ENCODE assay signal across 7 cellular contexts in genomic region chr6:30212865-30213653, GRCh38. TPM values are rescaled to one million over a fixed set of nuclear protein-coding genes. Genes with fewer than 3 reads are reported as not detected.
DNase-seq lines count a peak whose midpoint lies in the region; ATAC-seq and TF ChIP-seq lines count a peak whose summit lies in the region.

TSS of gene TRIM26 (minus strand) at chr6:30213406. CDS start at chr6:30199103, 14,303 bp downstream.

- TF ChIP-seq CTCF in hepatocyte (IDR thresholded peaks at IDR 0.05; ENCODE audit: poor library complexity) = no peak

- H3K4me2 ChIP-seq in hepatocyte = peak within 1 kb of the TSS; percentile 83

- no peaks in the 10 kb centered on the region for H3K27me3 ChIP-seq in hepatocyte

- WGBS in hepatocyte (ENCODE audit: low lambda C conversion rate, missing lambda C conversion rate) = under 1% methylated on average over 59 of the region's 59 CpGs

- H4K20me1 ChIP-seq in hepatocyte (ENCODE audit: insufficient read depth, poor library complexity, severe bottlenecking) = peaks cover 22% of the 10 kb centered on the region

- ATAC-seq in GM18508 (IDR thresholded peaks at IDR 0.05; ENCODE audit: insufficient read depth, unreplicated experiment) (peak; percentile 64), HG03025 (IDR thresholded peaks at IDR 0.05; ENCODE audit: low FRiP score, unreplicated experiment) (peak; percentile 89)

- H3K79me2 ChIP-seq in hepatocyte = peaks cover 46% of the 10 kb centered on the region

- no peaks in the 10 kb centered on the region for H3K36me3 ChIP-seq in hepatocyte (replicated peaks; ENCODE audit: insufficient read depth, low read depth)

- peak within 1 kb of the TSS; percentile 68 for H2AFZ ChIP-seq in hepatocyte

- H3K4me3 ChIP-seq in hepatocyte = peak within 1 kb of the TSS; percentile 48

- H3K9me2 ChIP-seq in hepatocyte (replicated peaks; ENCODE audit: insufficient read depth) = no peaks in the 10 kb centered on the region

- DNase-seq in NCI-H2081 (lab: John Stamatoyannopoulos, UW) = peak; percentile 97
- peak; percentile 98 for DNase-seq in T1000 (lab: John Stamatoyannopoulos, UW)
- peak; percentile 99 for DNase-seq in astrocyte of the hippocampus (ENCODE audit: low read depth, low spot score)
- peak; percentile 98 for DNase-seq in hepatocyte (ENCODE audit: low spot score)
- peak; percentile 90 for DNase-seq in renal cortical epithelial cell (ENCODE audit: low read depth)

- H3K27ac ChIP-seq in hepatocyte = peak within 1 kb of the TSS; percentile 95

- H3K4me1 ChIP-seq in hepatocyte (ENCODE audit: insufficient read depth) = peaks cover 22% of the 10 kb centered on the region

- H3K9me3 ChIP-seq in hepatocyte (ENCODE audit: low read depth) = no peaks in the 10 kb centered on the region

RNA-seq across cellular contexts. Expression of gene TRIM26, which starts in this region (rescaled TPM):
- total RNA-seq in hepatocyte = 37.2 and 42.3 TPM in 2 replicates
- 27.2 and 29.3 TPM in 2 replicates for polyA plus RNA-seq in hepatocyte
- total RNA-seq in renal cortical epithelial cell = 23.4 and 45.6 TPM in 2 replicates

Comparison
In these comparisons a context has a peak if more than half of its experiments do, and no peak if none do; other contexts are left out.
1. Peak in every context shown above with its lines: DNase-seq, ATAC-seq, H3K4me3 ChIP-seq and H3K27ac ChIP-seq.